Comparison of ENCODE assay signal across 10 cellular contexts in the genomic region with DNA sequence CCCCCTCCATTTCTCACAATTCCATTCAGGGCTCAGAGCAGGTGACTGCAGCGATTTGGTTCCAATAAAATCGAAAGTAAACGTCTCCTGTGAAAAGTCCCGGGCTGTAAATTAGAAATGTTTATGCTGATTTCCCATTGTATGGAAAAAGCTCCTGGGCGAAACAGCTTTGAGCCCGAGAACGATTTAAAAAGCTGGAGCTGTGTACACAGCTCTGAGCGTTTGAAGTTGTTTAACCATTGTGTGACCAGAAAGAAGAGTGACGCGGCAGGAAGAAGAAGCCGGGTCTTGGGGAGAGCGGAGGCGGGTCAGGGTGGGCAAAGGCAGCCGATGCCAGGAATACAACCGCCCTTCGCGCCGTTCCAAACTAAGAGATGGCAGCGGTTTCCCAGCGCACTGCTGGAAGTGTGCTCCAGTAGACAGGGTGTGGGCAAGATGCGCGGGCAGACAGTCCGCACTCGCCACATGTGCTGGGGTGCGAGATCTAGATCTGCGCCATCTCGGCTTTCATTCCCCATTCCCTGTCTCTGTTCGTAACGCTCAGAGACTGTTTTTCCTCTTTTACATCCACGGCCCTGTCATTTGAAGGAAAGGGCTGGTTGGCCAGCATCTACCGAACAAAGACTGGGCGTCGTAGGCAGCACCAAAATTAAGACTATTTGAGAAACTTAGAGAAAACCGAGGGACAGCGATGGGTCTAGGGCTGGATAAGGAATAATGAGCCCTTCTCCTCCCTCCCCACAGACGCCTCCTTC. TPM values are rescaled to one million over a fixed set of nuclear protein-coding genes. Genes with fewer than 3 reads are reported as not detected.
DNase-seq lines count a peak whose midpoint lies in the region; ATAC-seq and TF ChIP-seq lines count a peak whose summit lies in the region.
"Had no signal": no experiment of that assay in that cellular context is flagged by ENCODE, and none has a peak within 500 bp of the region (broad histone marks: within the 10 kb centered on the region; RNA-seq: fewer than 3 reads in every experiment).

No MANE protein-coding gene starts in this region.

- TF ChIP-seq POLR2A in gastrocnemius medialis (IDR thresholded peaks at IDR 0.05): no peak

- H3K36me3 ChIP-seq in endocrine pancreas (ENCODE audit: control insufficient read depth, insufficient read depth, low read length) (no peaks in the 10 kb centered on the region), gastrocnemius medialis (no peaks in the 10 kb centered on the region)

- H3K4me3 ChIP-seq in endocrine pancreas (ENCODE audit: control insufficient read depth, insufficient read depth, low read length) (peak overlapping the region; percentile 69), gastrocnemius medialis (peak overlapping the region; percentile 22 to 50 (median 36))
- H3K4me3 ChIP-seq: K562 had no signal

- in situ Hi-C loops in gastrocnemius medialis (cut with MboI; ENCODE audit: low sequenced_read_pairs in 4 of 4): no loop called here

- peak; percentile 13 for DNase-seq in NCI-H1105 treated with DMSO at 0.1 percent for 48 hours (lab: John Stamatoyannopoulos, UW)
- no peak for DNase-seq in NCI-H1105 (lab: John Stamatoyannopoulos, UW)
- peak; percentile 35 for DNase-seq in NCI-H69 (lab: John Stamatoyannopoulos, UW)
- DNase-seq in gastrocnemius medialis: no peak
- DNase-seq in RKO (ENCODE audit: low spot score): no peak
- DNase-seq in NCI-H1436 (lab: John Stamatoyannopoulos, UW): no peak
- DNase-seq: activated CD4-positive, CD25-positive, alpha-beta regulatory T cell had no signal

- ATAC-seq in gastrocnemius medialis (no peak), HG03460 (IDR thresholded peaks at IDR 0.05; ENCODE audit: unreplicated experiment) (no peak)

- H3K9me3 ChIP-seq in endocrine pancreas (ENCODE audit: control insufficient read depth, low read length): no peaks in the 10 kb centered on the region
- no peaks in the 10 kb centered on the region for H3K9me3 ChIP-seq in gastrocnemius medialis

- H3K4me1 ChIP-seq in endocrine pancreas (ENCODE audit: control insufficient read depth, insufficient read depth, low read length) (no peaks in the 10 kb centered on the region), gastrocnemius medialis (peaks cover 20 to 34% of the 10 kb centered on the region in 2 donors)

- H3K9ac ChIP-seq in endocrine pancreas (ENCODE audit: control insufficient read depth, insufficient read depth, low read length): no peak overlapping the region

- intact Hi-C loops in gastrocnemius medialis (cut with DNase I; ENCODE audit: low total_unique reads): loop anchor here (10.0 kb wide), 1 partner anchor 127 kb away; no protein-coding TSS in a partner anchor

- H3K27me3 ChIP-seq in endocrine pancreas (ENCODE audit: control insufficient read depth, insufficient read depth, low read length) (peaks cover 33% of the 10 kb centered on the region), gastrocnemius medialis (peaks cover 80 to 97% (median 93%) of the 10 kb centered on the region in 3 donors)

- no peak for TF ChIP-seq CTCF in gastrocnemius medialis (IDR thresholded peaks at IDR 0.05 in 4 of 5, conservative IDR thresholded peaks at IDR 0.05 in 1 of 5)

- no peak overlapping the region for H3K27ac ChIP-seq in gastrocnemius medialis

RNA-seq across cellular contexts. Expression of a gene that starts 1.0 kb away (rescaled TPM):
- total RNA-seq in gastrocnemius medialis: not detected
- total RNA-seq: K562 had no signal

Comparison
In these comparisons a context has a peak if more than half of its experiments do, and no peak if none do; other contexts are left out.
1. DNase-seq: peak in NCI-H1105 treated with DMSO at 0.1 percent for 48 hours (single experiment) and NCI-H69 (single experiment); none in NCI-H1105 (single experiment), gastrocnemius medialis (0 of 2), RKO (single experiment) and NCI-H1436 (single experiment).